8 cellular contexts compared by ENCODE assay signal in the genomic region with DNA sequence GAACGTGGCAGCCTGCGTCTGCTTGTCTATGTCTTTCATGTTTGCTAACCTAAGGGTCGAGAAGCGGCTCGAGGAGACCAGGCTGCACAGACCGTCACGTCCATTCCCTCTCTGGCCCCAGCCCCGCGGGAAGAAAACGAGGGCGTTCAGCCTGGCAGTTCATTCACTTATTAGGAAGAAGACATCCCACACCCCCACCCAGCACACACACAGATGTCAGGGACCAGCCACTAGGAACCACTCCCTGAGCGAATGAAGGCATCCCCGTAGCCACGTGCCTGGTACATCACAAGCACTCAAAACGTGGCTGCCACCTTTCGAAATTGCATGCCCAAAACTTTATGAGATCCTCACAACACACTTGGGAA. TPM values are rescaled to one million over a fixed set of nuclear protein-coding genes. Genes with fewer than 3 reads are reported as not detected.
DNase-seq lines count a peak whose midpoint lies in the region; ATAC-seq, FAIRE-seq and TF ChIP-seq lines count a peak whose summit lies in the region.

No MANE protein-coding gene starts in this region.

- no peak for DNase-seq in AG04449 (ENCODE audit: low read depth, low spot score)
- no peak for DNase-seq in HTR-8/SVneo (ENCODE audit: insufficient read length, low spot score)
- no peak for DNase-seq in cardiac fibroblast (ENCODE audit: low read depth in 2 of 2)
- no peak for DNase-seq in naive B cell
- DNase-seq in NCI-H226 = no peak
- DNase-seq in NCI-H1436 (lab: John Stamatoyannopoulos, UW) = no peak
- no peak for DNase-seq in pons (ENCODE audit: low spot score)

- H3K27me3 Mint-ChIP-seq in naive B cell = peaks cover 15 to 28% (median 27%) of the 10 kb centered on the region in 3 donors

- H3K36me3 Mint-ChIP-seq in naive B cell = no peaks in the 10 kb centered on the region

- TF ChIP-seq CTCF in AG04449 (IDR thresholded peaks at IDR 0.05; ENCODE audit: insufficient read depth, low read length, missing control alignments) (no peak), cardiac fibroblast (IDR thresholded peaks at IDR 0.05; ENCODE audit: low read depth, low read length) (no peak)

- FAIRE-seq in HTR-8/SVneo (lab: Jason Lieb, UNC) = peak; percentile 42

- peak overlapping the region in 5 of 6 donors; percentile 93 to 99 (median 98) for H3K27ac Mint-ChIP-seq in naive B cell

- peaks cover 11 to 22% (median 19%) of the 10 kb centered on the region in 3 donors for H3K4me1 Mint-ChIP-seq in naive B cell

- H3K4me3 Mint-ChIP-seq in naive B cell = peak overlapping the region; percentile 90 to 98 (median 94)

- POLR2A ChIA-PET in AG04449 (lab: Yijun Ruan, JAX) = interaction anchor here (0.5 kb wide), 1 partner anchor 956 kb away, joined by 4 read pairs; no protein-coding TSS in a partner anchor

- peak overlapping the region; percentile 96 for H3K4me3 ChIP-seq in AG04449 (ENCODE audit: low read depth, low read length)
- H3K4me3 ChIP-seq in cardiac fibroblast (replicated peaks in 1 of 2; ENCODE audit: low read depth in 2 of 2, low read length in 2 of 2) = peak overlapping the region; percentile 89 to 98

- no peaks in the 10 kb centered on the region for H3K9me3 Mint-ChIP-seq in naive B cell

- CTCF ChIA-PET in AG04449 (lab: Yijun Ruan, JAX) = interaction anchor here (0.9 to 1.9 kb wide), 4 partner anchors 505 to 723 kb away, joined by 3 to 5 read pairs (median 3); no protein-coding TSS in a partner anchor

- ATAC-seq in naive B cell (ENCODE audit: low read depth in 2 of 2) = no peak
- ATAC-seq in HG02884 (IDR thresholded peaks at IDR 0.05; ENCODE audit: unreplicated experiment) = no peak

RNA-seq across cellular contexts. Expression of a gene that starts 0.7 kb away (rescaled TPM):
- polyA plus RNA-seq in naive B cell (ENCODE audit: low read depth in 6 of 6) = 10 to 100 TPM in 5 of 6 donors, 1 to 10 TPM in 1; 5.6 to 18.6 (median 16.6) TPM

RNA-seq across cellular contexts. Expression of a gene that starts 10.9 kb away (rescaled TPM):
- not detected for polyA plus RNA-seq in naive B cell (ENCODE audit: low read depth in 6 of 6)

RNA-seq across cellular contexts. Expression of a gene that starts 22.6 kb away (rescaled TPM):
- polyA plus RNA-seq in naive B cell (ENCODE audit: low read depth in 6 of 6) = not detected

RNA-seq across cellular contexts. Expression of a gene that starts 45.4 kb away (rescaled TPM):
- polyA plus RNA-seq in naive B cell (ENCODE audit: low read depth in 6 of 6) = not detected
